ENCODE assay signal across 8 cellular contexts in the genomic region with DNA sequence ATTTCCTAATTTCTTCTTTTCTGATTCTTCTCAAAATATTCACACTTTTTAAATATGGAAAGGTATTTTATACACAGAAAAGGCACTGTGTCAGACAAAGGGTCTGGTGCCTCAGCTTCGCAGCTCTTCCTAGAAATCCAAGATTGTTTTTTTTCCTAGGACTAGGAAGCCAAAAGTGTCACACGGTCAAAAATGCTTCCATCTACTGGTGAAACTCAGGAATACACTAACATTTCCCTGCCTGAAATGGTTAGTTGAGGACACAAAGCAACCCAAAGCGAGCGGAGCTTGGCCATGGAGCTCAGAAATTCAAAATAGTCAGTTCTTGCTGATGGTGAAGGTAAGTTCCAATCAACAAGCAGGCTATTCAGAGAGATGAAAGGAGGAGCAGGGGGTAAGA.
A peak's percentile ranks its signal among the peaks of the same experiment; 100 is the strongest.
DNase-seq lines count a peak whose midpoint lies in the region; ATAC-seq and TF ChIP-seq lines count a peak whose summit lies in the region.

No MANE protein-coding gene starts in this region.

- TF ChIP-seq CTCF in fibroblast of lung (conservative IDR thresholded peaks at IDR 0.05 in 1 of 2, IDR thresholded peaks at IDR 0.05 in 1 of 2; ENCODE audit: low read depth in 1 of 2, low read length in 2 of 2), result peak; percentile 59 to 67

- H4K20me1 ChIP-seq in fibroblast of lung (ENCODE audit: control insufficient read depth, extremely low read depth, insufficient read depth, low read length), result no peaks in the 10 kb centered on the region

- H3K9me3 ChIP-seq in fibroblast of lung (ENCODE audit: control insufficient read depth, insufficient read depth, low read depth, low read length), result no peaks in the 10 kb centered on the region

- peak; percentile 45 for DNase-seq in G401 (ENCODE audit: low spot score)
- peak; percentile 12 for DNase-seq in NCI-H82 treated with DMSO at 0.1 percent for 48 hours (lab: John Stamatoyannopoulos, UW; ENCODE audit: unreplicated experiment)
- peak; percentile 55 to 68 for DNase-seq in fibroblast of lung (ENCODE audit: low read depth in 2 of 2)
- DNase-seq in pons (ENCODE audit: low spot score), result peak; percentile 56
- no peak for DNase-seq in cerebellar nuclear complex (lab: John Stamatoyannopoulos, UW)
- DNase-seq in NCI-H187 treated with DMSO at 0.1 percent for 48 hours (lab: John Stamatoyannopoulos, UW), result no peak
- no peak for DNase-seq in T-helper 1 cell

- no peak overlapping the region for H3K9ac ChIP-seq in fibroblast of lung (ENCODE audit: insufficient read depth, low read length)

- no peak overlapping the region for H3K27ac ChIP-seq in fibroblast of lung (ENCODE audit: insufficient read depth, low read length)

- peaks cover 10% of the 10 kb centered on the region for H3K4me1 ChIP-seq in fibroblast of lung (ENCODE audit: control insufficient read depth, extremely low read depth, insufficient read depth, low read length)

- no peak overlapping the region for H3K4me3 ChIP-seq in fibroblast of lung (replicated peaks in 1 of 4; ENCODE audit: control extremely low read depth in 1 of 4, insufficient read depth in 1 of 4, low read depth in 3 of 4, low read length in 4 of 4)

- H3K4me2 ChIP-seq in fibroblast of lung (ENCODE audit: extremely low read depth, insufficient read depth, low read length), result no peak overlapping the region

- no peaks in the 10 kb centered on the region for H3K79me2 ChIP-seq in fibroblast of lung (ENCODE audit: control insufficient read depth, insufficient read depth, low read length)

- H3K27me3 ChIP-seq in fibroblast of lung (ENCODE audit: control insufficient read depth, insufficient read depth, low read length), result no peaks in the 10 kb centered on the region

- H3K36me3 ChIP-seq in fibroblast of lung (ENCODE audit: control insufficient read depth, insufficient read depth, low read length), result no peaks in the 10 kb centered on the region

- no peak overlapping the region for H2AFZ ChIP-seq in fibroblast of lung (ENCODE audit: low read length)

- in situ Hi-C loops in G401 (cut with HindIII; ENCODE audit: low sequenced_read_pairs), result no loop called here

- no peak for ATAC-seq in GM19452 (IDR thresholded peaks at IDR 0.05; ENCODE audit: unreplicated experiment)

Comparison
In these comparisons a context has a peak if more than half of its experiments do, and no peak if none do; other contexts are left out.
1. DNase-seq: peak in G401 (single experiment), NCI-H82 treated with DMSO at 0.1 percent for 48 hours (single experiment), fibroblast of lung (2 of 2) and pons (single experiment); none in cerebellar nuclear complex (0 of 2), NCI-H187 treated with DMSO at 0.1 percent for 48 hours (single experiment) and T-helper 1 cell (0 of 5).